9 cellular contexts compared by ENCODE assay signal in genomic region chr2:41963661-41964525, GRCh38.
DNase-seq lines count a peak whose midpoint lies in the region; ATAC-seq and TF ChIP-seq lines count a peak whose summit lies in the region.
"Had no signal": no experiment of that assay in that cellular context is flagged by ENCODE, and none has a peak within 500 bp of the region (broad histone marks: within the 10 kb centered on the region; RNA-seq: fewer than 3 reads in every experiment).

No MANE protein-coding gene starts in this region.

- H3K36me3 ChIP-seq in colonic mucosa (no peaks in the 10 kb centered on the region), mesendoderm (ENCODE audit: control insufficient read depth, insufficient read depth, low read length) (no peaks in the 10 kb centered on the region)

- H3K9me3 Mint-ChIP-seq in stimulated activated naive CD8-positive, alpha-beta T cell treated with anti-CD3 and anti-CD28 coated beads, Interleukin-15, amount 100 ng/mL, for 72 hours: no peaks in the 10 kb centered on the region

- H3K18ac ChIP-seq in mesendoderm (ENCODE audit: low read length): peak overlapping the region; percentile 42

- no peak overlapping the region for H3K4ac ChIP-seq in mesendoderm (ENCODE audit: low read depth, low read length)

- no peak overlapping the region for H4K8ac ChIP-seq in mesendoderm (ENCODE audit: low read depth, low read length)

- no peaks in the 10 kb centered on the region for H3K79me2 ChIP-seq in mesendoderm (ENCODE audit: control insufficient read depth, insufficient read depth, low read length)

- ATAC-seq in GM18505 (IDR thresholded peaks at IDR 0.05; ENCODE audit: unreplicated experiment) (no peak), GM21717 (IDR thresholded peaks at IDR 0.05; ENCODE audit: unreplicated experiment) (no peak)
- ATAC-seq in stimulated activated naive CD8-positive, alpha-beta T cell treated with anti-CD3 and anti-CD28 coated beads, Interleukin-15, amount 100 ng/mL, for 72 hours: no peak

- H3K4me3 ChIP-seq in colonic mucosa (no peak overlapping the region), mesendoderm (ENCODE audit: low read length) (no peak overlapping the region)

- peak overlapping the region; percentile 39 for H2AK5ac ChIP-seq in mesendoderm (ENCODE audit: low read length)

- intact Hi-C loops in colonic mucosa (cut with DNase I): loop anchor here (10.0 kb wide), 1 partner anchor 81 kb away; the partner anchor contains the start of gene PKDCC

- H3K23ac ChIP-seq in mesendoderm (ENCODE audit: low read length): no peak overlapping the region

- H3K9ac ChIP-seq in colonic mucosa (ENCODE audit: low read depth in 2 of 2, low read length in 2 of 2): peak overlapping the region in 1 of 2 donors; percentile 64
- H3K9ac ChIP-seq in mesendoderm (ENCODE audit: low read length): peak overlapping the region; percentile 4

- H4K5ac ChIP-seq in mesendoderm (ENCODE audit: low read length): no peak overlapping the region

- no peaks in the 10 kb centered on the region for H3K4me1 Mint-ChIP-seq in stimulated activated naive CD8-positive, alpha-beta T cell treated with anti-CD3 and anti-CD28 coated beads, Interleukin-15, amount 100 ng/mL, for 72 hours

- peak overlapping the region; percentile 61 for H2BK5ac ChIP-seq in mesendoderm (ENCODE audit: low read length)

- H3K27ac ChIP-seq in colonic mucosa: peak overlapping the region; percentile 58
- H3K27ac ChIP-seq in mesendoderm (ENCODE audit: low read depth, low read length): no peak overlapping the region

- H2BK15ac ChIP-seq in mesendoderm (replicated peaks; ENCODE audit: low read depth): no peak overlapping the region

- no peak overlapping the region for H3K27ac Mint-ChIP-seq in stimulated activated naive CD8-positive, alpha-beta T cell treated with anti-CD3 and anti-CD28 coated beads, Interleukin-15, amount 100 ng/mL, for 72 hours

- H3K4me1 ChIP-seq in colonic mucosa: peaks cover 21% of the 10 kb centered on the region
- peaks cover 30% of the 10 kb centered on the region for H3K4me1 ChIP-seq in mesendoderm (ENCODE audit: control insufficient read depth, low read depth, low read length)

- H3K9me3 ChIP-seq in colonic mucosa: no peaks in the 10 kb centered on the region

- peaks cover 8% of the 10 kb centered on the region for H3K27me3 Mint-ChIP-seq in stimulated activated naive CD8-positive, alpha-beta T cell treated with anti-CD3 and anti-CD28 coated beads, Interleukin-15, amount 100 ng/mL, for 72 hours

- no peak overlapping the region for H2BK120ac ChIP-seq in mesendoderm (ENCODE audit: low read depth, low read length)

- peak overlapping the region; percentile 19 for H3K4me2 ChIP-seq in mesendoderm (ENCODE audit: low read length)

- H3K56ac ChIP-seq in mesendoderm (ENCODE audit: low read length): peak overlapping the region; percentile 58

- DNase-seq in NCI-H82 (lab: John Stamatoyannopoulos, UW): peak; percentile 19
- no peak for DNase-seq in NCI-H82 treated with DMSO at 0.1 percent for 48 hours (lab: John Stamatoyannopoulos, UW; ENCODE audit: unreplicated experiment)
- peak; percentile 94 for DNase-seq in colonic mucosa
- peak; percentile 82 for DNase-seq in mesendoderm
- DNase-seq in T1000 (lab: John Stamatoyannopoulos, UW): no peak
- no peak for DNase-seq in stimulated activated naive CD8-positive, alpha-beta T cell treated with anti-CD3 and anti-CD28 coated beads, Interleukin-15, amount 100 ng/mL, for 72 hours
- DNase-seq: stimulated activated CD4-positive, alpha-beta T cell treated with anti-CD3 and anti-CD28 coated beads, Interleukin-1b, Interleukin-23, amount 100 ng/mL, for 48 hours had no signal

- no CpG with 5 or more reads among the region's 10 CpGs for WGBS in mesendoderm (ENCODE audit: extremely low coverage, insufficient coverage, low lambda C conversion rate)

- TF ChIP-seq CTCF in colonic mucosa (IDR thresholded peaks at IDR 0.05): no peak

- no peak overlapping the region for H3K4me3 Mint-ChIP-seq in stimulated activated naive CD8-positive, alpha-beta T cell treated with anti-CD3 and anti-CD28 coated beads, Interleukin-15, amount 100 ng/mL, for 72 hours

- H3K27me3 ChIP-seq in colonic mucosa (no peaks in the 10 kb centered on the region), mesendoderm (ENCODE audit: insufficient read depth, low read length, poor library complexity) (no peaks in the 10 kb centered on the region)

- H3K79me1 ChIP-seq in mesendoderm (ENCODE audit: low read length): no peaks in the 10 kb centered on the region

- TF ChIP-seq POLR2A in GM18505 (IDR thresholded peaks at IDR 0.05; ENCODE audit: borderline replicate concordance, extremely low read depth, insufficient read depth, insufficient read length): no peak

Comparison
In these comparisons a context has a peak if more than half of its experiments do, and no peak if none do; other contexts are left out.
1. DNase-seq: peak in NCI-H82 (single experiment), colonic mucosa (single experiment) and mesendoderm (single experiment); none in NCI-H82 treated with DMSO at 0.1 percent for 48 hours (single experiment), T1000 (single experiment) and stimulated activated naive CD8-positive, alpha-beta T cell treated with anti-CD3 and anti-CD28 coated beads, Interleukin-15, amount 100 ng/mL, for 72 hours (0 of 2).